1 cellular context compared by ENCODE assay signal in the genomic region with DNA sequence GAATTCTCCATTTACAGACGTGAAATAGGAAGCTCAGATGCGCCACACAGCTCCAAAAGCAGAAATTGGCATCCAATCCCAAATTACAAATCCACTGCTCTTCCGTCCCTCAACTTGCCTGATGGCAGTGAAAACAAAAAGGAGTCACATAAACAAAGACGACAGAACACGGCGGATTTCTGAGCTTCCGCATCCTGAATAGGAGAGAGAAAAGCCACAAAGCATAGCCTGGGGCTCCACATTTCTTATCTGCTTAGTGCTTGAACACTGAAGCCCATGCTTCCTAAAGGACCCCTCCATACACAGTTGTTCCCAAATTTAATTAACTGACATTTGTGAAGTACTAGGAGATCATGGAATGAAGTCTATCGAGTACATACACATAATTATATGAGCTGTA.
TF ChIP-seq lines count a peak whose summit lies in the region.

No MANE protein-coding gene starts in this region.

TF ChIP-seq in GM23338, 12 proteins besides CTCF, POLR2A, EP300 and RAD21 (continued from another document):
- TF ChIP-seq, protein P1, sequence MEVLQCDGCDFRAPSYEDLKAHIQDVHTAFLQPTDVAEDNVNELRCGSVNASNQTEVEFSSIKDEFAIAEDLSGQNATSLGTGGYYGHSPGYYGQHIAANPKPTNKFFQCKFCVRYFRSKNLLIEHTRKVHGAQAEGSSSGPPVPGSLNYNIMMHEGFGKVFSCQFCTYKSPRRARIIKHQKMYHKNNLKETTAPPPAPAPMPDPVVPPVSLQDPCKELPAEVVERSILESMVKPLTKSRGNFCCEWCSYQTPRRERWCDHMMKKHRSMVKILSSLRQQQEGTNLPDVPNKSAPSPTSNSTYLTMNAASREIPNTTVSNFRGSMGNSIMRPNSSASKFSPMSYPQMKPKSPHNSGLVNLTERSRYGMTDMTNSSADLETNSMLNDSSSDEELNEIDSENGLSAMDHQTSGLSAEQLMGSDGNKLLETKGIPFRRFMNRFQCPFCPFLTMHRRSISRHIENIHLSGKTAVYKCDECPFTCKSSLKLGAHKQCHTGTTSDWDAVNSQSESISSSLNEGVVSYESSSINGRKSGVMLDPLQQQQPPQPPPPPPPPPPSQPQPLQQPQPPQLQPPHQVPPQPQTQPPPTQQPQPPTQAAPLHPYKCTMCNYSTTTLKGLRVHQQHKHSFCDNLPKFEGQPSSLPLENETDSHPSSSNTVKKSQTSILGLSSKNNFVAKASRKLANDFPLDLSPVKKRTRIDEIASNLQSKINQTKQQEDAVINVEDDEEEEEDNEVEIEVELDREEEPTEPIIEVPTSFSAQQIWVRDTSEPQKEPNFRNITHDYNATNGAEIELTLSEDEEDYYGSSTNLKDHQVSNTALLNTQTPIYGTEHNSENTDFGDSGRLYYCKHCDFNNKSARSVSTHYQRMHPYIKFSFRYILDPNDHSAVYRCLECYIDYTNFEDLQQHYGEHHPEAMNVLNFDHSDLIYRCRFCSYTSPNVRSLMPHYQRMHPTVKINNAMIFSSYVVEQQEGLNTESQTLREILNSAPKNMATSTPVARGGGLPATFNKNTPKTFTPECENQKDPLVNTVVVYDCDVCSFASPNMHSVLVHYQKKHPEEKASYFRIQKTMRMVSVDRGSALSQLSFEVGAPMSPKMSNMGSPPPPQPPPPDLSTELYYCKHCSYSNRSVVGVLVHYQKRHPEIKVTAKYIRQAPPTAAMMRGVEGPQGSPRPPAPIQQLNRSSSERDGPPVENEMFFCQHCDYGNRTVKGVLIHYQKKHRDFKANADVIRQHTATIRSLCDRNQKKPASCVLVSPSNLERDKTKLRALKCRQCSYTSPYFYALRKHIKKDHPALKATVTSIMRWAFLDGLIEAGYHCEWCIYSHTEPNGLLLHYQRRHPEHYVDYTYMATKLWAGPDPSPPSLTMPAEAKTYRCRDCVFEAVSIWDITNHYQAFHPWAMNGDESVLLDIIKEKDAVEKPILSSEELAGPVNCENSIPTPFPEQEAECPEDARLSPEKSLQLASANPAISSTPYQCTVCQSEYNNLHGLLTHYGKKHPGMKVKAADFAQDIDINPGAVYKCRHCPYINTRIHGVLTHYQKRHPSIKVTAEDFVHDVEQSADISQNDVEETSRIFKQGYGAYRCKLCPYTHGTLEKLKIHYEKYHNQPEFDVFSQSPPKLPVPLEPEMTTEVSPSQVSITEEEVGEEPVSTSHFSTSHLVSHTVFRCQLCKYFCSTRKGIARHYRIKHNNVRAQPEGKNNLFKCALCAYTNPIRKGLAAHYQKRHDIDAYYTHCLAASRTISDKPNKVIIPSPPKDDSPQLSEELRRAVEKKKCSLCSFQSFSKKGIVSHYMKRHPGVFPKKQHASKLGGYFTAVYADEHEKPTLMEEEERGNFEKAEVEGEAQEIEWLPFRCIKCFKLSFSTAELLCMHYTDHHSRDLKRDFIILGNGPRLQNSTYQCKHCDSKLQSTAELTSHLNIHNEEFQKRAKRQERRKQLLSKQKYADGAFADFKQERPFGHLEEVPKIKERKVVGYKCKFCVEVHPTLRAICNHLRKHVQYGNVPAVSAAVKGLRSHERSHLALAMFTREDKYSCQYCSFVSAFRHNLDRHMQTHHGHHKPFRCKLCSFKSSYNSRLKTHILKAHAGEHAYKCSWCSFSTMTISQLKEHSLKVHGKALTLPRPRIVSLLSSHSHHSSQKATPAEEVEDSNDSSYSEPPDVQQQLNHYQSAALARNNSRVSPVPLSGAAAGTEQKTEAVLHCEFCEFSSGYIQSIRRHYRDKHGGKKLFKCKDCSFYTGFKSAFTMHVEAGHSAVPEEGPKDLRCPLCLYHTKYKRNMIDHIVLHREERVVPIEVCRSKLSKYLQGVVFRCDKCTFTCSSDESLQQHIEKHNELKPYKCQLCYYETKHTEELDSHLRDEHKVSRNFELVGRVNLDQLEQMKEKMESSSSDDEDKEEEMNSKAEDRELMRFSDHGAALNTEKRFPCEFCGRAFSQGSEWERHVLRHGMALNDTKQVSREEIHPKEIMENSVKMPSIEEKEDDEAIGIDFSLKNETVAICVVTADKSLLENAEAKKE (CRISPR knock-in tag; IDR thresholded peaks at IDR 0.05) = no peak
- TF ChIP-seq ZNF331 (CRISPR knock-in tag; IDR thresholded peaks at IDR 0.05; ENCODE audit: low read depth) (no peak), STAT1 (IDR thresholded peaks at IDR 0.05; ENCODE audit: unreplicated experiment) (no peak), EZH2phosphoT487 (IDR thresholded peaks at IDR 0.05; ENCODE audit: unreplicated experiment) (no peak), NANOG (IDR thresholded peaks at IDR 0.05; ENCODE audit: borderline replicate concordance) (no peak), ZNF114 (CRISPR knock-in tag; IDR thresholded peaks at IDR 0.05) (no peak)
TF ChIP-seq in GM23338: peak in this region for 0.
